ENCODE assay signal across 25 cellular contexts in genomic region chr10:124088944-124089343, GRCh38. TPM values are rescaled to one million over a fixed set of nuclear protein-coding genes. Genes with fewer than 3 reads are reported as not detected.
DNase-seq lines count a peak whose midpoint lies in the region; ATAC-seq, FAIRE-seq and TF ChIP-seq lines count a peak whose summit lies in the region.
"Had no signal": no experiment of that assay in that cellular context is flagged by ENCODE, and none has a peak within 500 bp of the region (broad histone marks: within the 10 kb centered on the region; RNA-seq: fewer than 3 reads in every experiment).

No MANE protein-coding gene starts in this region.

- H3K4me1 Mint-ChIP-seq in CD14-positive monocyte = peaks cover 71% of the 10 kb centered on the region
- H3K4me1 Mint-ChIP-seq: activated naive CD8-positive, alpha-beta T cell treated with anti-CD3 and anti-CD28 coated beads, Interleukin-2, amount 10 ng/mL, durations not matched to agents 7 days and 5 days had no signal

- no peaks in the 10 kb centered on the region for H3K9me2 ChIP-seq in SU-DHL-6 (replicated peaks; ENCODE audit: insufficient read depth, low read length)

- H3K36me3 Mint-ChIP-seq in CD14-positive monocyte = peaks cover 74% of the 10 kb centered on the region in 2 donors
- H3K36me3 Mint-ChIP-seq: activated naive CD8-positive, alpha-beta T cell treated with anti-CD3 and anti-CD28 coated beads, Interleukin-2, amount 10 ng/mL, durations not matched to agents 7 days and 5 days; natural killer cell had no signal

- peak overlapping the region; percentile 95 to 98 for H3K4me3 Mint-ChIP-seq in CD14-positive monocyte
- H3K4me3 Mint-ChIP-seq: activated B cell treated with CpG ODN at 0.5 μM for 24 hours; activated CD4-positive, alpha-beta memory T cell treated with anti-CD3 and anti-CD28 coated beads, Interleukin-2, amount 10 ng/mL, durations not matched to agents 7 days and 5 days; activated naive CD8-positive, alpha-beta T cell treated with anti-CD3 and anti-CD28 coated beads, Interleukin-2, amount 10 ng/mL, durations not matched to agents 7 days and 5 days; natural killer cell had no signal

- no peak for DNase-seq in CD14-positive monocyte (ENCODE audit: low spot score)
- no peak for DNase-seq in psoas muscle
- DNase-seq in stimulated activated CD4-positive, alpha-beta T cell treated with anti-CD3 and anti-CD28 coated beads, Interleukin-4, amount 100 ng/mL, for 24 hours = no peak
- no peak for DNase-seq in sciatic nerve (ENCODE audit: low spot score)
- no peak for DNase-seq in RCC 7860 (ENCODE audit: low spot score)
- DNase-seq: activated B cell treated with CpG ODN at 0.5 μM for 24 hours; activated CD4-positive, alpha-beta memory T cell treated with anti-CD3 and anti-CD28 coated beads, Interleukin-2, amount 10 ng/mL, durations not matched to agents 7 days and 5 days; activated effector memory CD4-positive, alpha-beta T cell treated with Interleukin-2 at 50 U/mL for 16 hours; activated naive CD8-positive, alpha-beta T cell treated with anti-CD3 and anti-CD28 coated beads, Interleukin-2, amount 10 ng/mL, durations not matched to agents 7 days and 5 days; BE2C; Caco-2; GOT3; IMR-90; mesendoderm; natural killer cell; NCI-H1105 treated with DMSO at 0.1 percent for 48 hours; NCI-H2081 treated with DMSO at 0.1 percent for 48 hours; NK-92 treated with Interleukin-12 subunit alpha and Interleukin-12 subunit beta, amount 100 ng/mL, for 24 hours; stomach had no signal

- H2AFZ ChIP-seq in SU-DHL-6 (ENCODE audit: low read depth, low read length, severe bottlenecking) = no peak overlapping the region

- H3K27ac ChIP-seq in SU-DHL-6 (ENCODE audit: low read depth, low read length) (peak overlapping the region; percentile 50), gastroesophageal sphincter (peak overlapping the region in 3 of 4 donors; percentile 96 to 97 (median 97)), psoas muscle (peak overlapping the region; percentile 55)
- H3K27ac ChIP-seq: A549, HL-60 had no signal

- no peak for TF ChIP-seq EP300 in gastroesophageal sphincter (IDR thresholded peaks at IDR 0.05)

- peak overlapping the region; percentile 77 for H3K4me2 ChIP-seq in SU-DHL-6 (ENCODE audit: low read depth, low read length, poor library complexity, severe bottlenecking)

- H3K27ac Mint-ChIP-seq in CD14-positive monocyte = peak overlapping the region in 2 of 7 donors; percentile 20 to 75
- H3K27ac Mint-ChIP-seq: activated B cell treated with CpG ODN at 0.5 μM for 24 hours; activated CD4-positive, alpha-beta memory T cell treated with anti-CD3 and anti-CD28 coated beads, Interleukin-2, amount 10 ng/mL, durations not matched to agents 7 days and 5 days; activated naive CD8-positive, alpha-beta T cell treated with anti-CD3 and anti-CD28 coated beads, Interleukin-2, amount 10 ng/mL, durations not matched to agents 7 days and 5 days; natural killer cell had no signal

- H3K9me3 ChIP-seq in SU-DHL-6 (ENCODE audit: insufficient read depth, low read length) = no peaks in the 10 kb centered on the region
- no peaks in the 10 kb centered on the region for H3K9me3 ChIP-seq in gastroesophageal sphincter
- H3K9me3 ChIP-seq in psoas muscle = no peaks in the 10 kb centered on the region
- H3K9me3 ChIP-seq: A549, BE2C, Caco-2, stomach had no signal

- H3K79me2 ChIP-seq in SU-DHL-6 (ENCODE audit: insufficient read depth, low read length) = peaks cover 75% of the 10 kb centered on the region

- H3K27me3 ChIP-seq in SU-DHL-6 (ENCODE audit: low read length) (no peaks in the 10 kb centered on the region), gastroesophageal sphincter (no peaks in the 10 kb centered on the region), psoas muscle (ENCODE audit: insufficient read depth in 3 of 3, low read length in 2 of 3) (peaks cover 0 to 4% (median 0%) of the 10 kb centered on the region in 3 donors)

- no peak for TF ChIP-seq POLR2A in gastroesophageal sphincter (IDR thresholded peaks at IDR 0.05)

- H3K27me3 Mint-ChIP-seq in CD14-positive monocyte (ENCODE audit: low read depth in 3 of 3) = peaks cover 24 to 54% (median 48%) of the 10 kb centered on the region in 3 donors
- H3K27me3 Mint-ChIP-seq: activated B cell treated with CpG ODN at 0.5 μM for 24 hours had no signal

- peaks cover 0 to 15% (median 2%) of the 10 kb centered on the region in 7 donors for H3K9me3 Mint-ChIP-seq in CD14-positive monocyte
- H3K9me3 Mint-ChIP-seq: activated B cell treated with CpG ODN at 0.5 μM for 24 hours; activated CD4-positive, alpha-beta memory T cell treated with anti-CD3 and anti-CD28 coated beads, Interleukin-2, amount 10 ng/mL, durations not matched to agents 7 days and 5 days; activated naive CD8-positive, alpha-beta T cell treated with anti-CD3 and anti-CD28 coated beads, Interleukin-2, amount 10 ng/mL, durations not matched to agents 7 days and 5 days; natural killer cell had no signal

- H3K4me1 ChIP-seq in gastroesophageal sphincter (peaks cover 2 to 89% (median 43%) of the 10 kb centered on the region in 3 donors), psoas muscle (peaks cover 24% of the 10 kb centered on the region)
- H3K4me1 ChIP-seq: Caco-2 had no signal

- no peak for FAIRE-seq in RCC 7860 (lab: Jason Lieb, UNC)
- FAIRE-seq: A549, colon had no signal

- 35% methylated on average over 3 of the region's 3 CpGs; no CpG with 5 or more reads in 1 of the 2 donors for WGBS in gastroesophageal sphincter (ENCODE audit: low coverage in 1 of 2), 2 donors
- WGBS in psoas muscle, 3 donors = 31 to 58% (median 55%) methylated on average over 3 of the region's 3 CpGs

- TF ChIP-seq CTCF in CD14-positive monocyte (IDR thresholded peaks at IDR 0.05) (no peak), SU-DHL-6 (IDR thresholded peaks at IDR 0.05; ENCODE audit: insufficient read depth, low read length, poor library complexity, severe bottlenecking) (no peak), gastroesophageal sphincter (IDR thresholded peaks at IDR 0.05) (no peak), psoas muscle (IDR thresholded peaks at IDR 0.05) (no peak)

- no peaks in the 10 kb centered on the region for H4K20me1 ChIP-seq in SU-DHL-6 (ENCODE audit: low read depth, low read length)

- ATAC-seq in gastroesophageal sphincter (no peak), psoas muscle (peak in 3 of 4 donors; percentile 36 to 69 (median 63)), sciatic nerve (no peak), GM19455 (IDR thresholded peaks at IDR 0.05; ENCODE audit: unreplicated experiment) (no peak)
- ATAC-seq: A549, natural killer cell had no signal

- H3K4me3 ChIP-seq in SU-DHL-6 (ENCODE audit: insufficient read depth, low read length, poor library complexity, severe bottlenecking) (no peak overlapping the region), gastroesophageal sphincter (no peak overlapping the region), psoas muscle (no peak overlapping the region)
- H3K4me3 ChIP-seq: A549, stomach had no signal

- peaks cover 8% of the 10 kb centered on the region; the same call in 1 of the 2 replicates for H3F3A ChIP-seq in SU-DHL-6 (ENCODE audit: insufficient read depth)

- peak overlapping the region; percentile 74; the same call in 1 of the 2 replicates for H3K9ac ChIP-seq in SU-DHL-6 (ENCODE audit: low read length)

- H3K36me3 ChIP-seq in SU-DHL-6 (ENCODE audit: low read length) (no peaks in the 10 kb centered on the region), gastroesophageal sphincter (no peaks in the 10 kb centered on the region), psoas muscle (ENCODE audit: insufficient read depth in 1 of 2, low read depth in 1 of 2) (no peaks in the 10 kb centered on the region)
- H3K36me3 ChIP-seq: BE2C, stomach had no signal

- intact Hi-C loops in CD14-positive monocyte (cut with micrococcal nuclease) (loop anchor here in 1 of 2 donors (2.0 kb wide), 1 partner anchor 16 kb away; no protein-coding TSS in a partner anchor), psoas muscle (cut with DNase I) (no loop called here), sciatic nerve (cut with DNase I) (no loop called here)

RNA-seq across cellular contexts. Expression of gene CHST15, which starts 4.5 kb away (rescaled TPM):
- 10 to 100 TPM; 54.4 to 87.5 TPM for polyA plus RNA-seq in CD14-positive monocyte
- 10 to 100 TPM; 63.5 to 87.5 (median 74.3) TPM for total RNA-seq in gastroesophageal sphincter
- total RNA-seq in psoas muscle = 10 to 100 TPM in 2 of 4 donors, 1 to 10 TPM in 2; 3.6 to 39.2 (median 12.1) TPM
- polyA plus RNA-seq in psoas muscle = 10 to 100 TPM in 2 of 3 donors, 1 to 10 TPM in 1; 7.2 to 15.6 (median 10.4) TPM
- 31.7 TPM for total RNA-seq in sciatic nerve

Comparison
In these comparisons a context has a peak if more than half of its experiments do, and no peak if none do; other contexts are left out.
1. ATAC-seq: peak in psoas muscle (3 of 4); none in gastroesophageal sphincter (single experiment), sciatic nerve (single experiment) and GM19455 (single experiment).
2. Peak in every context shown above with its lines, with median percentiles within 50 percentile points of each other: H3K27ac ChIP-seq.